ENCODE assay signal across 10 cellular contexts in the genomic region with DNA sequence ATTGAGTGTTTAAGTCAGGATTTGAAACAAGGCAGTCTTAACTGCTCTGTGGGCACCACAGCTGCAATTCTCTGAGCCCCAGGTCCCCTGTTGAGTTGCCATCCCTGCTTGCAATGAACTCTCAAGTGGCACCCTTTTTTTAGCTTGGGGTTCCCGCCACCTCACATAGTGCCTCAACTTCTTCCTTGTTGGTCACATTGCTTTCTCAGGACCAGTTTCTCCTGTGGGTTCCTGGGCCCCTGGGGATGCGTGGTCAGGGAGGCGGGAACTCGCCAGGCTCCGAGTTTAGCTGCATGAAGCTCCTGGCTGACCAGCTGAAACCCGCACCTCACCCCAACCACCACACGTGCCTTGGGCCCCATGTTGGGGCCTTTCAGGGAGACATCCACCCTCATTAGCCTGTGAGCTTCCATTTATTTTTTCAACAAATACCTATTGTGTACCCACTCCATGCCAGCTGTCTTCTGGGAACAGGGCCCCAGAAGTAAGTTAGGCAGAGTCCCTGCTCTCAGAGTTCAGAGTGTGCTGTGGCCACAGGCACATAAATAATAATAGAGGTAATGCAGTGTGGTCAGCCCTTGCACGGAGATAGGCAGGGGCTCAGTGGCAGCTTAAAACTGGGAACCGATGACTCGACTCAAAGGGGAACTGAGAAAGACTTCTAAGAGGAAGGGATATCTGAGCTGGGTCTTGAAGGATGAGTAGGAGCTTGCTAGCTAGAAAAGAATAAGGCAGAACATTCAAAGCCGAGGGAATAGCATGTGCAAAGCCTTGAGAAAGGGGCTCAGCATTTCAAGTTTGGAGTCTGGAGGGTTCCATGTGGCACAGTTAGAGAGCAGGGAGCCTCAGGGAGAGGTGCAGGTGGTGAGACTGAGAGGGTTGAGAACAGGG. TPM values are rescaled to one million over a fixed set of nuclear protein-coding genes. Genes with fewer than 3 reads are reported as not detected.
DNase-seq lines count a peak whose midpoint lies in the region; ATAC-seq and TF ChIP-seq lines count a peak whose summit lies in the region.
"Had no signal": no experiment of that assay in that cellular context is flagged by ENCODE, and none has a peak within 500 bp of the region (broad histone marks: within the 10 kb centered on the region; RNA-seq: fewer than 3 reads in every experiment).

No MANE protein-coding gene starts in this region.

- TF ChIP-seq CTCF in GM10266 (IDR thresholded peaks at IDR 0.05; ENCODE audit: control insufficient read depth, insufficient read depth, low read depth, missing control alignments) (no peak), body of pancreas (IDR thresholded peaks at IDR 0.05) (no peak)

- peaks cover 25% of the 10 kb centered on the region for H3K36me3 Mint-ChIP-seq in activated naive CD8-positive, alpha-beta T cell treated with anti-CD3 and anti-CD28 coated beads for 36 hours

- intact Hi-C loops in body of pancreas (cut with DNase I): no loop called here

- peaks cover 30% of the 10 kb centered on the region for H3K4me1 Mint-ChIP-seq in activated naive CD8-positive, alpha-beta T cell treated with anti-CD3 and anti-CD28 coated beads for 36 hours

- no peak overlapping the region for H3K4me3 ChIP-seq in body of pancreas
- H3K4me3 ChIP-seq: SJSA1 had no signal

- H3K27me3 Mint-ChIP-seq in activated naive CD8-positive, alpha-beta T cell treated with anti-CD3 and anti-CD28 coated beads for 36 hours: no peaks in the 10 kb centered on the region

- H3K27ac ChIP-seq in body of pancreas: no peak overlapping the region
- H3K27ac ChIP-seq: SJSA1 had no signal

- peak overlapping the region; percentile 49 for H3K27ac Mint-ChIP-seq in activated naive CD8-positive, alpha-beta T cell treated with anti-CD3 and anti-CD28 coated beads for 36 hours

- no peaks in the 10 kb centered on the region for H3K9me3 Mint-ChIP-seq in activated naive CD8-positive, alpha-beta T cell treated with anti-CD3 and anti-CD28 coated beads for 36 hours

- no peak overlapping the region for H3K4me3 Mint-ChIP-seq in activated naive CD8-positive, alpha-beta T cell treated with anti-CD3 and anti-CD28 coated beads for 36 hours

- H3K36me3 ChIP-seq in body of pancreas (replicated peaks in 1 of 2; ENCODE audit: insufficient read depth in 1 of 2, low read depth in 2 of 2): no peaks in the 10 kb centered on the region
- H3K36me3 ChIP-seq: SJSA1 had no signal

- H3K27me3 ChIP-seq in body of pancreas: no peaks in the 10 kb centered on the region

- peak; percentile 65 for ATAC-seq in GM21367 (IDR thresholded peaks at IDR 0.05; ENCODE audit: unreplicated experiment)
- ATAC-seq in HG03378 (IDR thresholded peaks at IDR 0.05; ENCODE audit: unreplicated experiment): peak; percentile 68
- ATAC-seq in body of pancreas: no peak

- WGBS in body of pancreas, 2 donors: 79 to 91% methylated on average over 11 of the region's 11 CpGs

- peak; percentile 63 for DNase-seq in GM10266 (ENCODE audit: extremely low spot score)
- no peak for DNase-seq in activated naive CD8-positive, alpha-beta T cell treated with anti-CD3 and anti-CD28 coated beads for 36 hours
- no peak for DNase-seq in NCI-H2196 treated with DMSO at 0.1 percent for 48 hours (lab: John Stamatoyannopoulos, UW; ENCODE audit: unreplicated experiment)
- DNase-seq in mesenteric fat pad (ENCODE audit: low spot score): no peak
- no peak for DNase-seq in NCI-H2029 treated with DMSO at 0.1 percent for 48 hours (lab: John Stamatoyannopoulos, UW)
- no peak for DNase-seq in body of pancreas
- DNase-seq: DMS53 had no signal

- no peaks in the 10 kb centered on the region for H3K9me3 ChIP-seq in body of pancreas
- H3K9me3 ChIP-seq: SJSA1 had no signal

- TF ChIP-seq POLR2A in body of pancreas (IDR thresholded peaks at IDR 0.05): no peak

- peaks cover 16% of the 10 kb centered on the region for H3K4me1 ChIP-seq in body of pancreas
- H3K4me1 ChIP-seq: SJSA1 had no signal

RNA-seq across cellular contexts. Expression of gene FAM83D, which starts 33.9 kb away (rescaled TPM):
- total RNA-seq in activated naive CD8-positive, alpha-beta T cell treated with anti-CD3 and anti-CD28 coated beads for 36 hours: 10 to 100 TPM; 11.8 to 14.2 TPM
- total RNA-seq in mesenteric fat pad (0.71 TPM), body of pancreas (under 1 TPM in 1 of 2 donors, not detected in 1; 0.52 TPM)
